In the genomic region with DNA sequence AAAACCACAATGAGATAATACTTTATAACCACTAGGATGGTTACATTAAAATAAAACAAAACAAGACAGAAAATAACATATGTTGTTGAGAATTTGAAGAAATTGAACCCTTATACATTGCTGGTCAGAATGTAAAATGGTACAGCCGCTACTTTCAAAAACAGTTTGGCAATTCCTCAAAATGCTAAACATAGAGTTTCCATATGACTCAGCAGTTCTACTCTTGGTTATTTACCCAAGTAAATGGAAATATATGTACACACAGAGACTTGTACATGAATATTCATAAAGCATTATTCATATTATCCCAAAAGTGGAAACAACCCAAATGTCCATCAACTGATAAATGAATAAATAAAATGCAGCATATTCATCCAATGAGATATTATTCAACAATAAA, we compare ENCODE assay signal across 17 cellular contexts.
"Had no signal": no experiment of that assay in that cellular context is flagged by ENCODE, and none has a peak within 500 bp of the region (broad histone marks: within the 10 kb centered on the region; RNA-seq: fewer than 3 reads in every experiment).

No MANE protein-coding gene starts in this region.

- H3K4me3 ChIP-seq: breast epithelium, esophagus muscularis mucosa, left lung, smooth muscle cell, tibial nerve had no signal

- ATAC-seq: activated T-cell treated with anti-CD3 and anti-CD28 coated beads, Interleukin-2, amount 50 U/mL, for 4 hours; left lung; natural killer cell; right cardiac atrium; stimulated activated effector memory CD8-positive, alpha-beta T cell treated with anti-CD3 and anti-CD28 coated beads, Interleukin-12 subunit alpha, Interleukin-12 subunit beta, amount 100 ng/mL, for 72 hours had no signal

- H3K9me3 ChIP-seq: esophagus muscularis mucosa had no signal

- H3K36me3 ChIP-seq: breast epithelium, esophagus muscularis mucosa, left lung, tibial nerve had no signal

- FAIRE-seq: colon, frontal cortex, keratinocyte had no signal

- H3K4me2 ChIP-seq: smooth muscle cell had no signal

- H3K4me1 ChIP-seq: breast epithelium, left lung, tibial nerve had no signal

- DNase-seq: activated CD4-positive, alpha-beta T cell treated with anti-CD3 and anti-CD28 coated beads for 1 hour; activated CD4-positive, alpha-beta T cell treated with anti-CD3 and anti-CD28 coated beads, Interleukin-2, amount 50 U/mL, for 48 hours; activated effector memory CD4-positive, alpha-beta T cell treated with anti-CD3 and anti-CD28 coated beads, Interleukin-2, amount 50 U/mL, for 16 hours; activated naive CD8-positive, alpha-beta T cell treated with anti-CD3 and anti-CD28 coated beads for 36 hours; activated T-cell treated with anti-CD3 and anti-CD28 coated beads, Interleukin-2, amount 50 U/mL, for 4 hours; anterior cingulate cortex; left lung; natural killer cell; right cardiac atrium had no signal

- H3K27ac ChIP-seq: breast epithelium, esophagus muscularis mucosa, left lung, tibial nerve had no signal

- H3K27me3 ChIP-seq: breast epithelium, esophagus muscularis mucosa, left lung, tibial nerve had no signal
